ENCODE assay signal across 17 cellular contexts in the genomic region with DNA sequence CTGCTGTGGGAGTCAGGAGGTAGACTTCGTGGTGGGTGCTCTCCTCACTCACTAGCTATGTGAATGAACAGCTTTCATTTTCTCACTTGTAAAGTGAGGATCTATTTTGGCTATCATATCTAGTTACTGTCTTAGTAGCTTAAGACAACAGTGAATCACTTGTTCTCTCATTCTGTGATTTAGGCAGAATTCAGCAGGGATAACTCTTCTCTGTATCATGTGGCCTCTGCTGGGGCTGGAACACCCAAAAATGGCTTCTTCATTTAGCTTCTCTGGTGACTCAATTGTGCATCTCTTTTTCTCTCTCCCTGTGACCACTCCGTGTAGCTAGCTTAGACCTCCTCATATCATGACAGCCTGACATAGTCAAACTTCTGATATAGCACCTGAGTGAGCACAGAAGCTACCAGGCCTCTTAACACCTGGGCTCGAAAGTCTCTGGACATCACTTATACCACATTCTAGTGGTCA.
DNase-seq lines count a peak whose midpoint lies in the region; ATAC-seq and TF ChIP-seq lines count a peak whose summit lies in the region.
"Had no signal": no experiment of that assay in that cellular context is flagged by ENCODE, and none has a peak within 500 bp of the region (broad histone marks: within the 10 kb centered on the region; RNA-seq: fewer than 3 reads in every experiment).

No MANE protein-coding gene starts in this region.

- POLR2A ChIA-PET in activated CD4-positive, alpha-beta memory T cell treated with anti-CD3 and anti-CD28 coated beads for 36 hours (lab: Charles Lee) = interaction anchor here (1.1 kb wide), 1 partner anchor 106 kb away, joined by 4 read pairs; no protein-coding TSS in a partner anchor

- H3K4me3 Mint-ChIP-seq in activated T-cell treated with anti-CD3 and anti-CD28 coated beads, Interleukin-2, amount 50 U/mL, for 72 hours = no peak overlapping the region
- H3K4me3 Mint-ChIP-seq in activated CD4-positive, alpha-beta memory T cell treated with anti-CD3 and anti-CD28 coated beads for 36 hours = no peak overlapping the region
- H3K4me3 Mint-ChIP-seq: activated CD8-positive, alpha-beta T cell treated with anti-CD3 and anti-CD28 coated beads, Interleukin-2, amount 10 ng/mL, durations not matched to agents 7 days and 5 days; type B pancreatic cell had no signal

- 53 to 59% methylated on average over 3 of the region's 3 CpGs for WGBS in thyroid gland, 2 donors

- H2AFZ ChIP-seq in Karpas-422 (ENCODE audit: low read length) = no peak overlapping the region

- peak overlapping the region; percentile 75 for H3K4me2 ChIP-seq in Karpas-422 (ENCODE audit: low read depth, low read length, poor library complexity, severe bottlenecking)

- peak overlapping the region; percentile 57 for H3K9ac ChIP-seq in Karpas-422 (ENCODE audit: low read length)

- H3K79me2 ChIP-seq in Karpas-422 (ENCODE audit: low read length) = no peaks in the 10 kb centered on the region

- H3K27me3 Mint-ChIP-seq in activated T-cell treated with anti-CD3 and anti-CD28 coated beads, Interleukin-2, amount 50 U/mL, for 72 hours (ENCODE audit: low read depth) = no peaks in the 10 kb centered on the region
- H3K27me3 Mint-ChIP-seq in activated CD4-positive, alpha-beta memory T cell treated with anti-CD3 and anti-CD28 coated beads for 36 hours = no peaks in the 10 kb centered on the region

- ATAC-seq in activated T-cell treated with anti-CD3 and anti-CD28 coated beads, Interleukin-2, amount 50 U/mL, for 72 hours (replicated peaks in 1 of 2) = peak; percentile 70 to 85
- ATAC-seq: activated CD8-positive, alpha-beta T cell treated with anti-CD3 and anti-CD28 coated beads, Interleukin-2, amount 10 ng/mL, durations not matched to agents 7 days and 5 days; left colon had no signal

- peaks cover 99% of the 10 kb centered on the region for H3K4me1 ChIP-seq in Karpas-422 (ENCODE audit: low read length)
- peaks cover 34 to 40% of the 10 kb centered on the region in 2 donors for H3K4me1 ChIP-seq in thyroid gland
- H3K4me1 ChIP-seq: HAP-1 had no signal

- H4K20me1 ChIP-seq in Karpas-422 (ENCODE audit: insufficient read depth, low read depth, low read length) = no peaks in the 10 kb centered on the region

- H3K4me1 Mint-ChIP-seq in activated T-cell treated with anti-CD3 and anti-CD28 coated beads, Interleukin-2, amount 50 U/mL, for 72 hours (ENCODE audit: low read depth) = peaks cover 27% of the 10 kb centered on the region
- H3K4me1 Mint-ChIP-seq in activated CD4-positive, alpha-beta memory T cell treated with anti-CD3 and anti-CD28 coated beads for 36 hours (ENCODE audit: low read depth) = peaks cover 12% of the 10 kb centered on the region

- intact Hi-C loops in thyroid gland (cut with DNase I) = no loop called here
- intact Hi-C loops in activated CD4-positive, alpha-beta memory T cell treated with anti-CD3 and anti-CD28 coated beads for 36 hours (cut with micrococcal nuclease) = no loop called here

- no peaks in the 10 kb centered on the region for H3K27me3 ChIP-seq in Karpas-422 (ENCODE audit: low read length)
- no peaks in the 10 kb centered on the region for H3K27me3 ChIP-seq in thyroid gland

- no peaks in the 10 kb centered on the region for H3K9me3 Mint-ChIP-seq in activated T-cell treated with anti-CD3 and anti-CD28 coated beads, Interleukin-2, amount 50 U/mL, for 72 hours
- no peaks in the 10 kb centered on the region for H3K9me3 Mint-ChIP-seq in activated CD4-positive, alpha-beta memory T cell treated with anti-CD3 and anti-CD28 coated beads for 36 hours
- H3K9me3 Mint-ChIP-seq: activated T-helper 2 cell treated with anti-CD3 and anti-CD28 coated beads, Interferon-gamma antibody, Interleukin-2, Interleukin-4, amounts not matched to agents 10 μg/mL and 5 μg/mL and 100 μg/mL, durations not matched to agents 14 hours and 24 hours and 36 hours; CD8-positive, alpha-beta memory T cell; type B pancreatic cell had no signal

- H3K36me3 ChIP-seq in Karpas-422 (ENCODE audit: insufficient read depth, low read length) (no peaks in the 10 kb centered on the region), thyroid gland (no peaks in the 10 kb centered on the region)
- H3K36me3 ChIP-seq: HAP-1 had no signal

- no peak for DNase-seq in activated T-cell treated with anti-CD3 and anti-CD28 coated beads, Interleukin-2, amount 50 U/mL, for 72 hours
- DNase-seq in activated T-cell treated with anti-CD3 and anti-CD28 coated beads, Interleukin-2, amount 50 U/mL, for 1 hour = no peak
- DNase-seq in Karpas-422 (peak; percentile 72), choroid plexus epithelial cell (ENCODE audit: low read depth) (peak; percentile 53), thyroid gland (no peak), AG08395 (ENCODE audit: low spot score) (no peak)
- no peak for DNase-seq in activated effector memory CD4-positive, alpha-beta T cell treated with Interleukin-2 at 50 U/mL for 16 hours
- DNase-seq in activated CD4-positive, alpha-beta memory T cell treated with anti-CD3 and anti-CD28 coated beads for 36 hours = no peak
- DNase-seq: activated CD8-positive, alpha-beta T cell treated with anti-CD3 and anti-CD28 coated beads, Interleukin-2, amount 10 ng/mL, durations not matched to agents 7 days and 5 days; anterior cingulate cortex; CD8-positive, alpha-beta memory T cell; left colon; MV-4-11; stimulated activated CD4-positive, alpha-beta T cell treated with anti-CD3 and anti-CD28 coated beads, Interleukin-4, amount 100 ng/mL, for 4 hours had no signal

- CTCF ChIA-PET in activated CD4-positive, alpha-beta memory T cell treated with anti-CD3 and anti-CD28 coated beads for 36 hours (lab: Charles Lee) = interaction anchor here (0.6 to 1.7 kb wide), 4 partner anchors 10 to 110 kb away, joined by 3 to 11 read pairs (median 4); no protein-coding TSS in a partner anchor

- no peak overlapping the region for H3K27ac Mint-ChIP-seq in activated T-cell treated with anti-CD3 and anti-CD28 coated beads, Interleukin-2, amount 50 U/mL, for 72 hours
- H3K27ac Mint-ChIP-seq in activated CD4-positive, alpha-beta memory T cell treated with anti-CD3 and anti-CD28 coated beads for 36 hours = no peak overlapping the region
- H3K27ac Mint-ChIP-seq: activated CD8-positive, alpha-beta T cell treated with anti-CD3 and anti-CD28 coated beads, Interleukin-2, amount 10 ng/mL, durations not matched to agents 7 days and 5 days; activated T-helper 2 cell treated with anti-CD3 and anti-CD28 coated beads, Interferon-gamma antibody, Interleukin-2, Interleukin-4, amounts not matched to agents 10 μg/mL and 5 μg/mL and 100 μg/mL, durations not matched to agents 14 hours and 24 hours and 36 hours; type B pancreatic cell had no signal

- no peaks in the 10 kb centered on the region for H3K9me2 ChIP-seq in Karpas-422 (replicated peaks; ENCODE audit: insufficient read depth, low read length)

- H3K4me3 ChIP-seq in Karpas-422 (ENCODE audit: low read length) = no peak overlapping the region
- no peak overlapping the region for H3K4me3 ChIP-seq in choroid plexus epithelial cell (ENCODE audit: low read depth, low read length)
- H3K4me3 ChIP-seq in thyroid gland (replicated peaks in 1 of 3) = no peak overlapping the region
- H3K4me3 ChIP-seq: HAP-1 had no signal

- H3K36me3 Mint-ChIP-seq in activated T-cell treated with anti-CD3 and anti-CD28 coated beads, Interleukin-2, amount 50 U/mL, for 72 hours (ENCODE audit: insufficient read depth in 2 of 2) = no peaks in the 10 kb centered on the region
- H3K36me3 Mint-ChIP-seq in activated CD4-positive, alpha-beta memory T cell treated with anti-CD3 and anti-CD28 coated beads for 36 hours = no peaks in the 10 kb centered on the region
- H3K36me3 Mint-ChIP-seq: type B pancreatic cell had no signal

- peak overlapping the region; percentile 98 for H3K27ac ChIP-seq in Karpas-422 (ENCODE audit: low read length)
- H3K27ac ChIP-seq in thyroid gland = peak overlapping the region; percentile 67 to 87 (median 78)

- TF ChIP-seq POLR2A in thyroid gland (IDR thresholded peaks at IDR 0.05) = no peak

- H3K9me3 ChIP-seq in Karpas-422 (ENCODE audit: low read length) (no peaks in the 10 kb centered on the region), thyroid gland (no peaks in the 10 kb centered on the region)
- H3K9me3 ChIP-seq: HAP-1 had no signal

- no peak for TF ChIP-seq CTCF in choroid plexus epithelial cell (conservative IDR thresholded peaks at IDR 0.05; ENCODE audit: low read depth, low read length)
- no peak for TF ChIP-seq CTCF in thyroid gland (IDR thresholded peaks at IDR 0.05)

Comparison
In these comparisons a context has a peak if more than half of its experiments do, and no peak if none do; other contexts are left out.
1. DNase-seq: peak in Karpas-422 (single experiment) and choroid plexus epithelial cell (single experiment); none in activated T-cell treated with anti-CD3 and anti-CD28 coated beads, Interleukin-2, amount 50 U/mL, for 72 hours (0 of 2), activated T-cell treated with anti-CD3 and anti-CD28 coated beads, Interleukin-2, amount 50 U/mL, for 1 hour (single experiment), thyroid gland (0 of 2), AG08395 (single experiment), activated effector memory CD4-positive, alpha-beta T cell treated with Interleukin-2 at 50 U/mL for 16 hours (single experiment) and activated CD4-positive, alpha-beta memory T cell treated with anti-CD3 and anti-CD28 coated beads for 36 hours (single experiment).